In genomic region chr17:8387914-8388651, GRCh38 we compare ENCODE assay signal across 18 cellular contexts. TPM values are rescaled to one million over a fixed set of nuclear protein-coding genes. Genes with fewer than 3 reads are reported as not detected.
"Had no signal": no experiment of that assay in that cellular context is flagged by ENCODE, and none has a peak within 500 bp of the region (broad histone marks: within the 10 kb centered on the region; RNA-seq: fewer than 3 reads in every experiment).

No MANE protein-coding gene starts in this region.

- H3K4me3 ChIP-seq: body of pancreas, colonic mucosa, heart left ventricle, lower lobe of right lung, thyroid gland, uterus had no signal

- H3K36me3 ChIP-seq: colonic mucosa, heart left ventricle, lower lobe of right lung, thyroid gland, uterus had no signal

- H3K27ac Mint-ChIP-seq: activated CD4-positive, alpha-beta T cell treated with anti-CD3 and anti-CD28 coated beads, Interleukin-2, amount 10 ng/mL, durations not matched to agents 7 days and 5 days; activated naive CD8-positive, alpha-beta T cell; activated T-cell treated with anti-CD3 and anti-CD28 coated beads, Interleukin-2, amount 50 U/mL, for 24 hours had no signal

- H3K9me3 Mint-ChIP-seq: activated CD4-positive, alpha-beta T cell treated with anti-CD3 and anti-CD28 coated beads, Interleukin-2, amount 10 ng/mL, durations not matched to agents 7 days and 5 days; activated T-cell treated with anti-CD3 and anti-CD28 coated beads, Interleukin-2, amount 50 U/mL, for 24 hours had no signal

- H3K27ac ChIP-seq: body of pancreas, colonic mucosa, heart left ventricle, lower lobe of right lung, parathyroid adenoma, thyroid gland, uterus had no signal

- H3K79me2 ChIP-seq: parathyroid adenoma had no signal

- H3K27me3 ChIP-seq: body of pancreas, colonic mucosa, thyroid gland, uterus had no signal

- H3K4me1 ChIP-seq: uterus had no signal

- DNase-seq: activated CD4-positive, alpha-beta T cell treated with anti-CD3 and anti-CD28 coated beads, Interleukin-2, amount 10 ng/mL, durations not matched to agents 7 days and 5 days; activated effector memory CD4-positive, alpha-beta T cell treated with anti-CD3 and anti-CD28 coated beads, Interleukin-2, amount 50 U/mL, for 16 hours; activated T-cell treated with anti-CD3 and anti-CD28 coated beads, Interleukin-2, amount 50 U/mL, for 24 hours; amygdala; body of pancreas; caudate nucleus; colonic mucosa; heart left ventricle; left colon; lower lobe of right lung; stimulated activated CD4-positive, alpha-beta T cell treated with anti-CD3 and anti-CD28 coated beads, Interleukin-1b, Interleukin-23, amount 100 ng/mL, for 48 hours; thyroid gland; uterus had no signal

- H3K27me3 Mint-ChIP-seq: activated CD4-positive, alpha-beta T cell treated with anti-CD3 and anti-CD28 coated beads, Interleukin-2, amount 10 ng/mL, durations not matched to agents 7 days and 5 days; activated naive CD8-positive, alpha-beta T cell; activated T-cell treated with anti-CD3 and anti-CD28 coated beads, Interleukin-2, amount 50 U/mL, for 24 hours had no signal

- H3K9me3 ChIP-seq: body of pancreas, colonic mucosa, heart left ventricle, lower lobe of right lung, thyroid gland, uterus had no signal

- H2AFZ ChIP-seq: parathyroid adenoma had no signal

- ATAC-seq: body of pancreas, heart left ventricle, left colon, lower lobe of right lung had no signal

- H3K4me3 Mint-ChIP-seq: activated CD4-positive, alpha-beta T cell treated with anti-CD3 and anti-CD28 coated beads, Interleukin-2, amount 10 ng/mL, durations not matched to agents 7 days and 5 days; activated naive CD8-positive, alpha-beta T cell; activated T-cell treated with anti-CD3 and anti-CD28 coated beads, Interleukin-2, amount 50 U/mL, for 24 hours had no signal

- H3K9ac ChIP-seq: parathyroid adenoma had no signal

RNA-seq across cellular contexts. Expression of gene RNF222, which starts 9.5 kb away (rescaled TPM):
- total RNA-seq: activated CD8-positive, alpha-beta memory T cell treated with anti-CD3 and anti-CD28 coated beads for 36 hours; body of pancreas; colonic mucosa; endothelial cell of umbilical vein; frontal cortex; heart left ventricle; left colon; lower lobe of right lung; thyroid gland; uterus had no signal
- polyA plus RNA-seq: endothelial cell of umbilical vein, heart left ventricle had no signal

RNA-seq across cellular contexts. Expression of gene ODF4, which starts 48.4 kb away (rescaled TPM):
- total RNA-seq: activated CD4-positive, alpha-beta T cell treated with anti-CD3 and anti-CD28 coated beads, Interleukin-2, amount 10 ng/mL, durations not matched to agents 7 days and 5 days; activated CD8-positive, alpha-beta memory T cell treated with anti-CD3 and anti-CD28 coated beads for 36 hours; body of pancreas; colonic mucosa; endothelial cell of umbilical vein; frontal cortex; heart left ventricle; left colon; lower lobe of right lung; thyroid gland; uterus had no signal
- polyA plus RNA-seq: endothelial cell of umbilical vein, heart left ventricle had no signal
